ENCODE assay signal across 8 cellular contexts in genomic region chr14:101961011-101961721, GRCh38. TPM values are rescaled to one million over a fixed set of nuclear protein-coding genes. Genes with fewer than 3 reads are reported as not detected.
DNase-seq lines count a peak whose midpoint lies in the region; ATAC-seq and TF ChIP-seq lines count a peak whose summit lies in the region.

No MANE protein-coding gene starts in this region.

- peaks cover 38% of the 10 kb centered on the region for H3K4me1 Mint-ChIP-seq in Calu3 (ENCODE audit: low read depth, unreplicated experiment)

- peaks cover 6% of the 10 kb centered on the region; the same call in 1 of the 2 replicates for H4K20me1 ChIP-seq in KMS-11 (ENCODE audit: insufficient read depth)

- no peak overlapping the region for H3K9ac ChIP-seq in KMS-11
- H3K9ac ChIP-seq in mucosa of rectum (ENCODE audit: low read depth in 1 of 2, low read length in 2 of 2): peak overlapping the region; percentile 21 to 34

- H3K27me3 ChIP-seq in KMS-11 (ENCODE audit: insufficient read depth, low read depth) (no peaks in the 10 kb centered on the region), mucosa of rectum (ENCODE audit: control insufficient read depth in 2 of 2, insufficient read depth in 2 of 2, low read length in 2 of 2) (no peaks in the 10 kb centered on the region)

- no peak overlapping the region for H3K27ac ChIP-seq in KMS-11
- H3K27ac ChIP-seq in epithelial cell of prostate: no peak overlapping the region
- no peak overlapping the region for H3K27ac ChIP-seq in mucosa of rectum (ENCODE audit: low read depth in 2 of 2, low read length in 2 of 2)

- H3K9me3 Mint-ChIP-seq in Calu3 (ENCODE audit: low read depth, unreplicated experiment): no peaks in the 10 kb centered on the region

- H3K4me1 ChIP-seq in KMS-11 (ENCODE audit: low read depth, poor library complexity, severe bottlenecking): peaks cover 34% of the 10 kb centered on the region
- peaks cover 12 to 16% of the 10 kb centered on the region in 2 donors for H3K4me1 ChIP-seq in mucosa of rectum (ENCODE audit: control insufficient read depth in 2 of 2, insufficient read depth in 2 of 2, low read length in 2 of 2)

- DNase-seq in Calu3 (peak; percentile 80), OCI-M2 (lab: John Stamatoyannopoulos, UW; ENCODE audit: unreplicated experiment) (peak; percentile 39), activated T-cell treated with anti-CD3 and anti-CD28 coated beads for 1 hour (ENCODE audit: low read depth) (peak; percentile 64), epithelial cell of prostate (ENCODE audit: low read depth, low spot score) (peak; percentile 16)
- DNase-seq in stimulated activated CD8-positive, alpha-beta memory T cell treated with anti-CD3 and anti-CD28 coated beads, Interleukin-7, amount 100 ng/mL, for 24 hours (ENCODE audit: low read depth): peak; percentile 55

- CTCF ChIA-PET in Calu3 (lab: Charles Lee): interaction anchor here (0.7 kb wide), 1 partner anchor 12 kb away, joined by 4 read pairs; no protein-coding TSS in a partner anchor

- H3K4me3 Mint-ChIP-seq in Calu3 (ENCODE audit: low read depth, unreplicated experiment): no peak overlapping the region

- peaks cover 17% of the 10 kb centered on the region for H3K79me2 ChIP-seq in KMS-11 (ENCODE audit: insufficient read depth, low read depth)

- H3K36me3 Mint-ChIP-seq in Calu3 (ENCODE audit: insufficient read depth, unreplicated experiment): peaks cover 26% of the 10 kb centered on the region

- no peak overlapping the region for H3K4me3 ChIP-seq in KMS-11 (IDR thresholded peaks at IDR 0.05; ENCODE audit: insufficient read depth, low read depth, low read length)
- H3K4me3 ChIP-seq in mucosa of rectum (ENCODE audit: low read length in 2 of 2): no peak overlapping the region

- H3K9me3 ChIP-seq in mucosa of rectum (ENCODE audit: control insufficient read depth in 2 of 2, low read length in 2 of 2): no peaks in the 10 kb centered on the region

- no peaks in the 10 kb centered on the region for H3K27me3 Mint-ChIP-seq in Calu3 (ENCODE audit: unreplicated experiment)

- no peak for ATAC-seq in HG03159 (IDR thresholded peaks at IDR 0.05; ENCODE audit: unreplicated experiment)

- no peaks in the 10 kb centered on the region for H3K36me3 ChIP-seq in KMS-11 (ENCODE audit: insufficient read depth)
- no peaks in the 10 kb centered on the region for H3K36me3 ChIP-seq in mucosa of rectum (ENCODE audit: control insufficient read depth in 2 of 2, insufficient read depth in 2 of 2, low read length in 2 of 2)

- BruUV-seq in Calu3 (replicated peaks; lab: Mats Ljungman, UMichigan): no TSS peak

- intact Hi-C loops in Calu3 (cut with micrococcal nuclease; ENCODE audit: unreplicated experiment): loop anchor here (2.0 to 10.0 kb wide), 2 partner anchors 64 to 136 kb away; no protein-coding TSS in a partner anchor

- peak; percentile 76 for TF ChIP-seq CTCF in Calu3 (IDR thresholded peaks at IDR 0.05; ENCODE audit: unreplicated experiment)
- peak; percentile 81 for TF ChIP-seq CTCF in KMS-11 (conservative IDR thresholded peaks at IDR 0.05; ENCODE audit: low read depth, low read length)

- H2AFZ ChIP-seq in KMS-11 (ENCODE audit: low read depth): peak overlapping the region; percentile 94

- H3K4me2 ChIP-seq in KMS-11: no peak overlapping the region

- no peak overlapping the region for H3K27ac Mint-ChIP-seq in Calu3 (ENCODE audit: unreplicated experiment)

RNA-seq across cellular contexts. Expression of gene DYNC1H1, which starts 3.2 kb away (rescaled TPM):
- total RNA-seq in Calu3 (2022): 510 and 529 TPM in 2 replicates

Comparison
In these comparisons a context has a peak if more than half of its experiments do, and no peak if none do; other contexts are left out.
1. DNase-seq: peak in every context shown above with its lines; median percentile 80 in Calu3; 64 in activated T-cell treated with anti-CD3 and anti-CD28 coated beads for 1 hour; 55 in stimulated activated CD8-positive, alpha-beta memory T cell treated with anti-CD3 and anti-CD28 coated beads, Interleukin-7, amount 100 ng/mL, for 24 hours; 39 in OCI-M2; 16 in epithelial cell of prostate.